23 cellular contexts compared by ENCODE assay signal in genomic region chr7:132255084-132255483, GRCh38.
"Had no signal": no experiment of that assay in that cellular context is flagged by ENCODE, and none has a peak within 500 bp of the region (broad histone marks: within the 10 kb centered on the region; RNA-seq: fewer than 3 reads in every experiment).

No MANE protein-coding gene starts in this region.

- DNase-seq: activated CD4-positive, alpha-beta T cell treated with anti-CD3 and anti-CD28 coated beads for 4 hours; activated CD4-positive, alpha-beta T cell treated with anti-CD3 and anti-CD28 coated beads, Interleukin-2, amount 50 U/mL, for 48 hours; activated CD4-positive, CD25-positive, alpha-beta regulatory T cell; activated CD8-positive, alpha-beta memory T cell treated with anti-CD3 and anti-CD28 coated beads, Interleukin-2, amount 50 U/mL, for 48 hours; activated naive CD4-positive, alpha-beta T cell; activated naive CD8-positive, alpha-beta T cell treated with anti-CD3 and anti-CD28 coated beads, Interleukin-2, amount 10 ng/mL, durations not matched to agents 7 days and 5 days; activated T-cell treated with anti-CD3 and anti-CD28 coated beads, Interleukin-2, amount 50 U/mL, for 4 hours; amniotic stem cell; effector memory CD4-positive, alpha-beta T cell; foreskin melanocyte; glutamatergic neuron; hippocampal formation; left ventricle myocardium superior; midbrain; natural killer cell; psoas muscle; stimulated activated CD4-positive, alpha-beta T cell treated with anti-CD3 and anti-CD28 coated beads, Interleukin-4, amount 100 ng/mL, for 4 hours; stimulated activated naive CD8-positive, alpha-beta T cell treated with anti-CD3 and anti-CD28 coated beads, Interleukin-15, Interleukin-2, amounts not matched to agents 100 U/mL and 50 U/mL, for 24 hours; T-helper 17 cell; tibial artery had no signal

- ATAC-seq: activated T-cell treated with anti-CD3 and anti-CD28 coated beads, Interleukin-2, amount 50 U/mL, for 4 hours; natural killer cell; pancreas; psoas muscle; stimulated activated naive CD8-positive, alpha-beta T cell treated with anti-CD3 and anti-CD28 coated beads, Interleukin-15, Interleukin-2, amounts not matched to agents 100 U/mL and 50 U/mL, for 24 hours; T-helper 17 cell had no signal

- H3K36me3 ChIP-seq: neutrophil, pancreas, right atrium auricular region, tibial artery had no signal

- H3K27ac ChIP-seq: neutrophil, pancreas, psoas muscle, tibial artery had no signal

- H3K4me3 ChIP-seq: pancreas, psoas muscle, right atrium auricular region, tibial artery had no signal

- H3K27me3 ChIP-seq: pancreas, right atrium auricular region, tibial artery had no signal

- H3K9me3 ChIP-seq: neutrophil, pancreas, psoas muscle, right atrium auricular region, tibial artery had no signal
